Comparison of ENCODE assay signal across 8 cellular contexts in the genomic region with DNA sequence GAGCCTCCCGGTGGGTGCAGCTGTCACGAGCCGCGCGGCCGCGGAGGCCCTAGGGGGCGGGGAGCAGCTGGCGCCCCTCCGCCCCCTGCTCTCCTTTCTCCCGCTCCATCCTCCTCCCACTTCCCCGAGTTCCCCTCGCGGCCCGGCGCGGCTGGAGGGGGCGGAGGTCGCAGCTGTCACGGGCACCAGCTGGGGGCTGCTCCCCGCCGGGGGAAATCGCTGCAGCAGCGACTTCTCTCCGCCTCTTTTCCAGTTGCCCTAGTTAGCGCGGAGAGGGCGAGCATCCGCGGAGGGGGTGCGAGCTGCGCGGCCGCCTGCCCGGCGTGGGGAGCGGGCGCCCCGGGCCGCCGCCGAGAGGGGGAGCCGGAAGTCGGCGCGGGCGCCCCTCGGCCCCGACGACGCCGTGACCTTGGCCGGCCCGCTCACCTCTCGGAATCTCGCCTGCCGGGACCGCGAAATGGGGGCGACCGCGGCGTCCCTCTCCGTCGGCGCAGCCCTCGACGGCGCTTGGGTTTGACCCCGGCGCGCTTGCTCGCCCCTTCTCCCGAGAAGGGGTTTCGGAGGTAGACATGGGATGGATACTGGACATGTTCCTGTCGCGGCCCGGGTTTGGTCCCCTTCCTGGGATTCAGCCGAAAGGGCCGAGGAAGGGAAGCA. TPM values are rescaled to one million over a fixed set of nuclear protein-coding genes. Genes with fewer than 3 reads are reported as not detected.
DNase-seq lines count a peak whose midpoint lies in the region; ATAC-seq and TF ChIP-seq lines count a peak whose summit lies in the region.

No MANE protein-coding gene starts in this region.

- no peak for TF ChIP-seq CTCF in gastroesophageal sphincter (IDR thresholded peaks at IDR 0.05)

- in situ Hi-C loops in ACHN (cut with HindIII; ENCODE audit: low pct_ligation_motif_present, low pct_unique_long_range_greater_than_20kb, low sequenced_read_pairs) = no loop called here

- ATAC-seq in GM19023 (IDR thresholded peaks at IDR 0.05; ENCODE audit: unreplicated experiment) = peak; percentile 38
- peak; percentile 38 for ATAC-seq in HG03159 (IDR thresholded peaks at IDR 0.05; ENCODE audit: unreplicated experiment)
- ATAC-seq in gastroesophageal sphincter = peak; percentile 47

- peak in 1 of 2 donors; percentile 22 for TF ChIP-seq POLR2A in gastroesophageal sphincter (IDR thresholded peaks at IDR 0.05)

- DNase-seq in ACHN = peak; percentile 46
- DNase-seq in OCI-M1 (lab: John Stamatoyannopoulos, UW) = peak; percentile 63
- DNase-seq in activated gamma-delta T cell (lab: John Stamatoyannopoulos, UW) = peak; percentile 70
- peak in 51 of 56 donors; percentile 15 to 81 (median 54) for DNase-seq in nucleus accumbens (lab: John Stamatoyannopoulos, UW)

- H3K4me3 ChIP-seq in gastroesophageal sphincter = peak overlapping the region; percentile 83 to 96

- H3K27ac ChIP-seq in gastroesophageal sphincter (peak overlapping the region; percentile 25 to 96 (median 93)), temporal lobe (ENCODE audit: low read depth, low read length) (peak overlapping the region; percentile 39)

- 0% methylated on average over 4 of the region's 80 CpGs; no CpG with 5 or more reads in 1 of the 2 donors for WGBS in gastroesophageal sphincter (ENCODE audit: low coverage in 1 of 2), 2 donors

- no peak for TF ChIP-seq EP300 in gastroesophageal sphincter (IDR thresholded peaks at IDR 0.05)

- H3K36me3 ChIP-seq in gastroesophageal sphincter = no peaks in the 10 kb centered on the region

- H3K9me3 ChIP-seq in gastroesophageal sphincter = no peaks in the 10 kb centered on the region

- H3K4me1 ChIP-seq in gastroesophageal sphincter = peaks cover 0 to 58% (median 0%) of the 10 kb centered on the region in 3 donors

- H3K27me3 ChIP-seq in gastroesophageal sphincter = no peaks in the 10 kb centered on the region

RNA-seq across cellular contexts. Expression of a gene that starts 0.7 kb away (rescaled TPM):
- total RNA-seq in gastroesophageal sphincter = 10 to 100 TPM; 42.3 to 66.9 (median 47.4) TPM
- total RNA-seq in temporal lobe = 114 TPM

Comparison
In these comparisons a context has a peak if more than half of its experiments do, and no peak if none do; other contexts are left out.
1. Peak in every context shown above with its lines: DNase-seq, ATAC-seq, H3K4me3 ChIP-seq and H3K27ac ChIP-seq.